Comparison of ENCODE assay signal across 1 cellular context in genomic region chr12:48851883-48852733, GRCh38.
TF ChIP-seq lines count a peak whose summit lies in the region.

Gene DDX23 (minus strand): TSS chr12:48852163. CDS start chr12:48845782, 6,381 bp downstream.

TF ChIP-seq in K562, 482 proteins besides CTCF, POLR2A, EP300 and RAD21 (continued from another document and continues in another):
- TF ChIP-seq, protein P1, sequence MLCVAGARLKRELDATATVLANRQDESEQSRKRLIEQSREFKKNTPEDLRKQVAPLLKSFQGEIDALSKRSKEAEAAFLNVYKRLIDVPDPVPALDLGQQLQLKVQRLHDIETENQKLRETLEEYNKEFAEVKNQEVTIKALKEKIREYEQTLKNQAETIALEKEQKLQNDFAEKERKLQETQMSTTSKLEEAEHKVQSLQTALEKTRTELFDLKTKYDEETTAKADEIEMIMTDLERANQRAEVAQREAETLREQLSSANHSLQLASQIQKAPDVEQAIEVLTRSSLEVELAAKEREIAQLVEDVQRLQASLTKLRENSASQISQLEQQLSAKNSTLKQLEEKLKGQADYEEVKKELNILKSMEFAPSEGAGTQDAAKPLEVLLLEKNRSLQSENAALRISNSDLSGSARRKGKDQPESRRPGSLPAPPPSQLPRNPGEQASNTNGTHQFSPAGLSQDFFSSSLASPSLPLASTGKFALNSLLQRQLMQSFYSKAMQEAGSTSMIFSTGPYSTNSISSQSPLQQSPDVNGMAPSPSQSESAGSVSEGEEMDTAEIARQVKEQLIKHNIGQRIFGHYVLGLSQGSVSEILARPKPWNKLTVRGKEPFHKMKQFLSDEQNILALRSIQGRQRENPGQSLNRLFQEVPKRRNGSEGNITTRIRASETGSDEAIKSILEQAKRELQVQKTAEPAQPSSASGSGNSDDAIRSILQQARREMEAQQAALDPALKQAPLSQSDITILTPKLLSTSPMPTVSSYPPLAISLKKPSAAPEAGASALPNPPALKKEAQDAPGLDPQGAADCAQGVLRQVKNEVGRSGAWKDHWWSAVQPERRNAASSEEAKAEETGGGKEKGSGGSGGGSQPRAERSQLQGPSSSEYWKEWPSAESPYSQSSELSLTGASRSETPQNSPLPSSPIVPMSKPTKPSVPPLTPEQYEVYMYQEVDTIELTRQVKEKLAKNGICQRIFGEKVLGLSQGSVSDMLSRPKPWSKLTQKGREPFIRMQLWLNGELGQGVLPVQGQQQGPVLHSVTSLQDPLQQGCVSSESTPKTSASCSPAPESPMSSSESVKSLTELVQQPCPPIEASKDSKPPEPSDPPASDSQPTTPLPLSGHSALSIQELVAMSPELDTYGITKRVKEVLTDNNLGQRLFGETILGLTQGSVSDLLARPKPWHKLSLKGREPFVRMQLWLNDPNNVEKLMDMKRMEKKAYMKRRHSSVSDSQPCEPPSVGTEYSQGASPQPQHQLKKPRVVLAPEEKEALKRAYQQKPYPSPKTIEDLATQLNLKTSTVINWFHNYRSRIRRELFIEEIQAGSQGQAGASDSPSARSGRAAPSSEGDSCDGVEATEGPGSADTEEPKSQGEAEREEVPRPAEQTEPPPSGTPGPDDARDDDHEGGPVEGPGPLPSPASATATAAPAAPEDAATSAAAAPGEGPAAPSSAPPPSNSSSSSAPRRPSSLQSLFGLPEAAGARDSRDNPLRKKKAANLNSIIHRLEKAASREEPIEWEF (CRISPR knock-in tag; IDR thresholded peaks at IDR 0.05), result no peak
- TF ChIP-seq RBFOX2 (IDR thresholded peaks at IDR 0.05; ENCODE audit: low read depth, low read length) (peak; percentile 98), KDM2B (CRISPR knock-in tag; IDR thresholded peaks at IDR 0.05) (no peak), NKRF (IDR thresholded peaks at IDR 0.05; ENCODE audit: borderline replicate concordance) (peak; percentile 78), ATF3 (IDR thresholded peaks at IDR 0.05) (peak; percentile 45; the same call in 1 of the 2 replicates), ATF3 (CRISPR knock-in tag; conservative IDR thresholded peaks at IDR 0.05) (no peak; the same call in 1 of the 2 replicates), IRF9 (tag; IDR thresholded peaks at IDR 0.05) (peak; percentile 44; the same call in 1 of the 2 replicates), ZNF77 (CRISPR knock-in tag; IDR thresholded peaks at IDR 0.05) (no peak), MTA2 (IDR thresholded peaks at IDR 0.05; ENCODE audit: low read depth) (no peak), ZNF766 (CRISPR knock-in tag; conservative IDR thresholded peaks at IDR 0.05) (peak; percentile 99), BCLAF1 (IDR thresholded peaks at IDR 0.05; ENCODE audit: borderline replicate concordance in 1 of 2, control insufficient read depth in 1 of 2, low read depth in 2 of 2, low read length in 1 of 2) (peak in 1 of 2 experiments; percentile 69; a peak in 1 of 4 replicates), USF1 (CRISPR knock-in tag; IDR thresholded peaks at IDR 0.05) (0 out of 2 replicates have a peak, but pooled peaks have one; percentile 16), E2F6 (IDR thresholded peaks at IDR 0.05; ENCODE audit: borderline replicate concordance in 1 of 2, extremely low read depth in 1 of 2, insufficient read depth in 1 of 2, insufficient read length in 1 of 2, low read depth in 1 of 2, low read length in 1 of 2, poor library complexity in 1 of 2, severe bottlenecking in 1 of 2) (peak; percentile 49 to 70), SRSF1 (IDR thresholded peaks at IDR 0.05; ENCODE audit: low read depth, low read length) (0 out of 2 replicates have a peak, but pooled peaks have one; percentile 63), HBP1 (CRISPR knock-in tag; IDR thresholded peaks at IDR 0.05) (peak; percentile 63), ZNF217 (CRISPR knock-in tag; IDR thresholded peaks at IDR 0.05) (no peak), TCF3 (CRISPR knock-in tag; IDR thresholded peaks at IDR 0.05) (no peak), JUN (IDR thresholded peaks at IDR 0.05; ENCODE audit: borderline replicate concordance, low read depth, low read length) (peak; percentile 78), JUN (CRISPR knock-in tag; IDR thresholded peaks at IDR 0.05; ENCODE audit: borderline replicate concordance) (no peak), ETS2 (tag; IDR thresholded peaks at IDR 0.05; ENCODE audit: borderline replicate concordance, poor library complexity, severe bottlenecking) (no peak), ATF7 (IDR thresholded peaks at IDR 0.05) (peak; percentile 90), L3MBTL2 (IDR thresholded peaks at IDR 0.05) (peak; percentile 87), CCNT2 (IDR thresholded peaks at IDR 0.05; ENCODE audit: borderline replicate concordance, extremely low read depth, insufficient read length, low read depth, low read length) (peak; percentile 74), DPF2 (IDR thresholded peaks at IDR 0.05) (peak; percentile 11; the same call in 1 of the 2 replicates), MECOM (CRISPR knock-in tag; IDR thresholded peaks at IDR 0.05) (no peak), FOXK2 (conservative IDR thresholded peaks at IDR 0.05 in 1 of 2, IDR thresholded peaks at IDR 0.05 in 1 of 2; ENCODE audit: low read depth in 2 of 2) (peak in 1 of 2 experiments; percentile 44; a peak in 2 of 4 replicates), TAF7 (tag; IDR thresholded peaks at IDR 0.05) (peak; percentile 94), MYC (IDR thresholded peaks at IDR 0.05; ENCODE audit: low read depth, low read length) (peak; percentile 81), MYC (CRISPR knock-in tag; IDR thresholded peaks at IDR 0.05; ENCODE audit: borderline replicate concordance, low read depth) (peak; percentile 69; the same call in 1 of the 2 replicates), POLR2B (IDR thresholded peaks at IDR 0.05; ENCODE audit: low read depth, partially characterized antibody) (peak; percentile 56)
- TF ChIP-seq, protein P2, sequence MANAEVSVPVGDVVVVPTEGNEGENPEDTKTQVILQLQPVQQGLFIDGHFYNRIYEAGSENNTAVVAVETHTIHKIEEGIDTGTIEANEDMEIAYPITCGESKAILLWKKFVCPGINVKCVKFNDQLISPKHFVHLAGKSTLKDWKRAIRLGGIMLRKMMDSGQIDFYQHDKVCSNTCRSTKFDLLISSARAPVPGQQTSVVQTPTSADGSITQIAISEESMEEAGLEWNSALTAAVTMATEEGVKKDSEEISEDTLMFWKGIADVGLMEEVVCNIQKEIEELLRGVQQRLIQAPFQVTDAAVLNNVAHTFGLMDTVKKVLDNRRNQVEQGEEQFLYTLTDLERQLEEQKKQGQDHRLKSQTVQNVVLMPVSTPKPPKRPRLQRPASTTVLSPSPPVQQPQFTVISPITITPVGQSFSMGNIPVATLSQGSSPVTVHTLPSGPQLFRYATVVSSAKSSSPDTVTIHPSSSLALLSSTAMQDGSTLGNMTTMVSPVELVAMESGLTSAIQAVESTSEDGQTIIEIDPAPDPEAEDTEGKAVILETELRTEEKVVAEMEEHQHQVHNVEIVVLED (CRISPR knock-in tag; IDR thresholded peaks at IDR 0.05), result peak; percentile 90
- TF ChIP-seq, protein P3, sequence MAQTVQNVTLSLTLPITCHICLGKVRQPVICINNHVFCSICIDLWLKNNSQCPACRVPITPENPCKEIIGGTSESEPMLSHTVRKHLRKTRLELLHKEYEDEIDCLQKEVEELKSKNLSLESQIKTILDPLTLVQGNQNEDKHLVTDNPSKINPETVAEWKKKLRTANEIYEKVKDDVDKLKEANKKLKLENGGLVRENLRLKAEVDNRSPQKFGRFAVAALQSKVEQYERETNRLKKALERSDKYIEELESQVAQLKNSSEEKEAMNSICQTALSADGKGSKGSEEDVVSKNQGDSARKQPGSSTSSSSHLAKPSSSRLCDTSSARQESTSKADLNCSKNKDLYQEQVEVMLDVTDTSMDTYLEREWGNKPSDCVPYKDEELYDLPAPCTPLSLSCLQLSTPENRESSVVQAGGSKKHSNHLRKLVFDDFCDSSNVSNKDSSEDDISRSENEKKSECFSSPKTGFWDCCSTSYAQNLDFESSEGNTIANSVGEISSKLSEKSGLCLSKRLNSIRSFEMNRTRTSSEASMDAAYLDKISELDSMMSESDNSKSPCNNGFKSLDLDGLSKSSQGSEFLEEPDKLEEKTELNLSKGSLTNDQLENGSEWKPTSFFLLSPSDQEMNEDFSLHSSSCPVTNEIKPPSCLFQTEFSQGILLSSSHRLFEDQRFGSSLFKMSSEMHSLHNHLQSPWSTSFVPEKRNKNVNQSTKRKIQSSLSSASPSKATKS (CRISPR knock-in tag; IDR thresholded peaks at IDR 0.05), result no peak
- TF ChIP-seq, protein P4, sequence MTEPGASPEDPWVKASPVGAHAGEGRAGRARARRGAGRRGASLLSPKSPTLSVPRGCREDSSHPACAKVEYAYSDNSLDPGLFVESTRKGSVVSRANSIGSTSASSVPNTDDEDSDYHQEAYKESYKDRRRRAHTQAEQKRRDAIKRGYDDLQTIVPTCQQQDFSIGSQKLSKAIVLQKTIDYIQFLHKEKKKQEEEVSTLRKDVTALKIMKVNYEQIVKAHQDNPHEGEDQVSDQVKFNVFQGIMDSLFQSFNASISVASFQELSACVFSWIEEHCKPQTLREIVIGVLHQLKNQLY (CRISPR knock-in tag; conservative IDR thresholded peaks at IDR 0.05), result no peak
